1 cellular context compared by ENCODE assay signal in genomic region chr15:48712546-48712945, GRCh38.
TF ChIP-seq lines count a peak whose summit lies in the region.

No MANE protein-coding gene starts in this region.

TF ChIP-seq in WTC11, 78 proteins besides CTCF, POLR2A, EP300 and RAD21 (continued from another document):
- no peak for TF ChIP-seq ERG (CRISPR knock-in tag; IDR thresholded peaks at IDR 0.05)
- TF ChIP-seq SMAD4 (CRISPR knock-in tag; IDR thresholded peaks at IDR 0.05), result no peak
- no peak for TF ChIP-seq OVOL2 (CRISPR knock-in tag; IDR thresholded peaks at IDR 0.05; ENCODE audit: borderline replicate concordance)
- no peak for TF ChIP-seq PRRX2 (CRISPR knock-in tag; IDR thresholded peaks at IDR 0.05)
- no peak for TF ChIP-seq FOXP4 (CRISPR knock-in tag; IDR thresholded peaks at IDR 0.05)
- no peak for TF ChIP-seq IRF2 (CRISPR knock-in tag; IDR thresholded peaks at IDR 0.05; ENCODE audit: borderline replicate concordance, low read depth)
- TF ChIP-seq FOXP1 (CRISPR knock-in tag; IDR thresholded peaks at IDR 0.05; ENCODE audit: borderline replicate concordance), result no peak
- TF ChIP-seq SOX15 (CRISPR knock-in tag; IDR thresholded peaks at IDR 0.05), result no peak
- no peak for TF ChIP-seq JAZF1 (CRISPR knock-in tag; IDR thresholded peaks at IDR 0.05)
- TF ChIP-seq TEAD1 (CRISPR knock-in tag; IDR thresholded peaks at IDR 0.05), result no peak
- TF ChIP-seq NFATC4 (CRISPR knock-in tag; IDR thresholded peaks at IDR 0.05), result no peak
- TF ChIP-seq ZNF263 (CRISPR knock-in tag; IDR thresholded peaks at IDR 0.05; ENCODE audit: low read depth), result no peak
- TF ChIP-seq ZNF512 (CRISPR knock-in tag; IDR thresholded peaks at IDR 0.05; ENCODE audit: borderline replicate concordance), result no peak
- TF ChIP-seq ZNF281 (CRISPR knock-in tag; IDR thresholded peaks at IDR 0.05), result no peak
- TF ChIP-seq MXD4 (CRISPR knock-in tag; IDR thresholded peaks at IDR 0.05; ENCODE audit: borderline replicate concordance), result no peak
- no peak for TF ChIP-seq HMGA2 (CRISPR knock-in tag; IDR thresholded peaks at IDR 0.05)
